1 cellular context compared by ENCODE assay signal in genomic region chr22:18068381-18068988, GRCh38.
TF ChIP-seq lines count a peak whose summit lies in the region.

No MANE protein-coding gene starts in this region.

TF ChIP-seq in SK-N-SH, 30 proteins besides CTCF, POLR2A, EP300 and RAD21 (continued from another document):
- TF ChIP-seq REST (IDR thresholded peaks at IDR 0.05; ENCODE audit: low read depth, low read length) (no peak), RXRA (IDR thresholded peaks at IDR 0.05; ENCODE audit: borderline replicate concordance, low read depth) (no peak), USF2 (IDR thresholded peaks at IDR 0.05; ENCODE audit: borderline replicate concordance, low read depth, low read length) (no peak), FOXJ3 (CRISPR knock-in tag; IDR thresholded peaks at IDR 0.05) (no peak), CHD2 (IDR thresholded peaks at IDR 0.05; ENCODE audit: low read length, partially characterized antibody) (no peak), FOSL2 (IDR thresholded peaks at IDR 0.05; ENCODE audit: borderline replicate concordance, low read depth) (no peak), ZBTB33 (IDR thresholded peaks at IDR 0.05; ENCODE audit: borderline replicate concordance, low read depth) (no peak), TCF12 (IDR thresholded peaks at IDR 0.05) (no peak), TEAD4 (IDR thresholded peaks at IDR 0.05; ENCODE audit: borderline replicate concordance, insufficient read depth) (no peak)
